Comparison of ENCODE assay signal across 9 cellular contexts in genomic region chr12:103817791-103818190, GRCh38.
"Had no signal": no experiment of that assay in that cellular context is flagged by ENCODE, and none has a peak within 500 bp of the region (broad histone marks: within the 10 kb centered on the region; RNA-seq: fewer than 3 reads in every experiment).

No MANE protein-coding gene starts in this region.

- DNase-seq: H9, HCEC 1CT, KBM-7 had no signal

- FAIRE-seq: H1, H54, HepG2 had no signal

- H3K4me3 ChIP-seq: GM23338 had no signal

- H3K27me3 Mint-ChIP-seq: IgD-negative memory B cell had no signal

- H3K4me2 ChIP-seq: GM23338 had no signal

- H2AFZ ChIP-seq: GM23338 had no signal

- H3K4me3 Mint-ChIP-seq: GM23338, H9, IgD-negative memory B cell had no signal

- ATAC-seq: GM23338, HepG2 had no signal

- H3K4me1 Mint-ChIP-seq: GM23338, IgD-negative memory B cell had no signal

- H3K27ac Mint-ChIP-seq: GM23338, H9 had no signal

- H3K27ac ChIP-seq: HL-60 had no signal
